29 cellular contexts compared by ENCODE assay signal in genomic region chr3:108011616-108012015, GRCh38.
"Had no signal": no experiment of that assay in that cellular context is flagged by ENCODE, and none has a peak within 500 bp of the region (broad histone marks: within the 10 kb centered on the region; RNA-seq: fewer than 3 reads in every experiment).

No MANE protein-coding gene starts in this region.

- FAIRE-seq: astrocyte had no signal

- H3K4me1 Mint-ChIP-seq: activated CD4-positive, alpha-beta memory T cell treated with anti-CD3 and anti-CD28 coated beads, Interleukin-2, amount 10 ng/mL, durations not matched to agents 7 days and 5 days; activated naive CD4-positive, alpha-beta T cell treated with anti-CD3 and anti-CD28 coated beads, Interleukin-2, amount 10 ng/mL, durations not matched to agents 7 days and 5 days had no signal

- H3K27ac Mint-ChIP-seq: activated CD4-positive, alpha-beta memory T cell treated with anti-CD3 and anti-CD28 coated beads, Interleukin-2, amount 10 ng/mL, durations not matched to agents 7 days and 5 days; activated CD8-positive, alpha-beta memory T cell treated with anti-CD3 and anti-CD28 coated beads, Interleukin-2, amount 10 ng/mL, durations not matched to agents 7 days and 5 days; activated naive CD4-positive, alpha-beta T cell treated with anti-CD3 and anti-CD28 coated beads, Interleukin-2, amount 10 ng/mL, durations not matched to agents 7 days and 5 days had no signal

- H3K4me3 ChIP-seq: adrenal gland, body of pancreas, breast epithelium, PC-9 had no signal

- ATAC-seq: activated CD8-positive, alpha-beta memory T cell treated with anti-CD3 and anti-CD28 coated beads, Interleukin-2, amount 10 ng/mL, durations not matched to agents 7 days and 5 days; body of pancreas had no signal

- H3K36me3 ChIP-seq: adrenal gland, breast epithelium had no signal

- DNase-seq: activated CD4-positive, alpha-beta memory T cell treated with anti-CD3 and anti-CD28 coated beads, Interleukin-2, amount 10 ng/mL, durations not matched to agents 7 days and 5 days; activated CD4-positive, alpha-beta T cell treated with anti-CD3 and anti-CD28 coated beads for 1 hour; activated CD4-positive, alpha-beta T cell treated with anti-CD3 and anti-CD28 coated beads for 48 hours; activated CD4-positive, CD25-positive, alpha-beta regulatory T cell; activated CD8-positive, alpha-beta memory T cell treated with anti-CD3 and anti-CD28 coated beads for 24 hours; activated CD8-positive, alpha-beta memory T cell treated with anti-CD3 and anti-CD28 coated beads, Interleukin-2, amount 10 ng/mL, durations not matched to agents 7 days and 5 days; activated CD8-positive, alpha-beta memory T cell treated with anti-CD3 and anti-CD28 coated beads, Interleukin-2, amount 50 U/mL, for 48 hours; activated effector memory CD4-positive, alpha-beta T cell treated with Interleukin-2 at 50 U/mL for 16 hours; activated naive CD4-positive, alpha-beta T cell treated with anti-CD3 and anti-CD28 coated beads, Interleukin-2, amount 10 ng/mL, durations not matched to agents 7 days and 5 days; activated T-cell treated with anti-CD3 and anti-CD28 coated beads, Interleukin-2, amount 50 U/mL, for 48 hours; adrenal gland; body of pancreas; MM.1S; MV-4-11; NCI-H1092; NCI-H1436 treated with DMSO at 0.1 percent for 48 hours; NCI-H1694 treated with DMSO at 0.1 percent for 48 hours; NCI-H2029; NCI-H345; NCI-H524 treated with DMSO at 0.1 percent for 48 hours; PC-9; Right ventricle myocardium superior; SW 1271; T-helper 1 cell; T-helper 2 cell; T-helper 9 cell had no signal

- H3K27me3 ChIP-seq: adrenal gland, body of pancreas, breast epithelium had no signal

- H3K4me3 Mint-ChIP-seq: activated CD4-positive, alpha-beta memory T cell treated with anti-CD3 and anti-CD28 coated beads, Interleukin-2, amount 10 ng/mL, durations not matched to agents 7 days and 5 days; activated CD8-positive, alpha-beta memory T cell treated with anti-CD3 and anti-CD28 coated beads, Interleukin-2, amount 10 ng/mL, durations not matched to agents 7 days and 5 days; activated naive CD4-positive, alpha-beta T cell treated with anti-CD3 and anti-CD28 coated beads, Interleukin-2, amount 10 ng/mL, durations not matched to agents 7 days and 5 days had no signal

- H2AFZ ChIP-seq: PC-9 had no signal

- H3K9me3 ChIP-seq: adrenal gland, body of pancreas, breast epithelium had no signal

- H3K4me2 ChIP-seq: PC-9 had no signal

- H3K9me3 Mint-ChIP-seq: activated CD4-positive, alpha-beta memory T cell treated with anti-CD3 and anti-CD28 coated beads, Interleukin-2, amount 10 ng/mL, durations not matched to agents 7 days and 5 days; activated naive CD4-positive, alpha-beta T cell treated with anti-CD3 and anti-CD28 coated beads, Interleukin-2, amount 10 ng/mL, durations not matched to agents 7 days and 5 days had no signal

- H3K27ac ChIP-seq: adrenal gland, body of pancreas, breast epithelium, PC-9, VCaP had no signal
